In the genomic region with DNA sequence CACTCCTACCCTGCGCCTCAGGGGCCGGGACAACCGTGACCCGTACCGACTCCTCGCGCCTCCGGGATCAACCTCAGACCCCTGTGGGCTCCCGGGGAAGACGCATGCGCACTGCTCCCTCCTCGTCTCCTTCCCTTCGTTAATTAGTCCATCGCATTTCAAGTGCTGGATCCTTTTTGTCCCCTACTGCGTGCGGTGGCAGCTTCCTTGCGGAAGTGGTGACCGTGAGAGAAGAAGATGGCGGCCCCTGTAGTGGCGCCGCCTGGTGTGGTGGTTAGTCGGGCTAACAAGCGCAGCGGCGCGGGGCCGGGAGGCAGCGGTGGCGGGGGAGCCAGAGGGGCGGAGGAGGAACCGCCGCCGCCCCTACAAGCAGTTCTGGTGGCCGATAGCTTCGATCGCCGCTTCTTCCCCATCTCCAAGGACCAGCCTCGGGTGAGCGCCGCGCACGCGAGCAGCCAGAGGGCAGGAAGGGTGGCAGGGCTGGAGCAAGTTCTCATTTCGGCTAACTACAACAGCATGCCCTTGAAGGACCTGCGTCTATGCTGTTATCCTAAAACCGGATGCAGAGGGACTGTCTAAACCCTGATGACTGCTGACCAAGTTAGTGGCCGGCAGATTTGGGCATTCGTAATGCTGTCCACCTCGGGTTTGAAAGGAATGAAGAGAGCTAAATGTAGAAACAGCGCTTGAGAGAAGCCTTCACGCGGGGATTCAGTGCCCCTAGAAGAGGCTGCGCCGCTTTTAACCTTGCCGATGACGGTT, we compare ENCODE assay signal across 8 cellular contexts. TPM values are rescaled to one million over a fixed set of nuclear protein-coding genes. Genes with fewer than 3 reads are reported as not detected.
A peak's percentile ranks its signal among the peaks of the same experiment; 100 is the strongest.
DNase-seq lines count a peak whose midpoint lies in the region; ATAC-seq and TF ChIP-seq lines count a peak whose summit lies in the region.

A gene (plus strand): TSS at position 210 of the 762 bp plus-strand sequence. CDS start 28 bp downstream, at position 238.

- H3K27me3 Mint-ChIP-seq in CD4-positive, CD25-positive, alpha-beta regulatory T cell: peaks cover 4% of the 10 kb centered on the region

- H3K9me3 ChIP-seq in CD4-positive, CD25-positive, alpha-beta regulatory T cell (ENCODE audit: control insufficient read depth in 2 of 2, low read length in 2 of 2): no peaks in the 10 kb centered on the region
- H3K9me3 ChIP-seq in right lobe of liver: no peaks in the 10 kb centered on the region

- H3K27ac ChIP-seq in CD4-positive, CD25-positive, alpha-beta regulatory T cell (ENCODE audit: insufficient read depth, low read length, poor library complexity, severe bottlenecking): peak within 1 kb of the TSS; percentile 79
- peak within 1 kb of the TSS; percentile 60 to 88 (median 64) for H3K27ac ChIP-seq in right lobe of liver

- H3K4me1 ChIP-seq in CD4-positive, CD25-positive, alpha-beta regulatory T cell (ENCODE audit: control insufficient read depth, insufficient read depth, low read length, poor library complexity, severe bottlenecking): peaks cover 24% of the 10 kb centered on the region
- H3K4me1 ChIP-seq in right lobe of liver: peaks cover 0 to 11% (median 3%) of the 10 kb centered on the region in 4 donors

- peak; percentile 81 to 94 (median 85) for DNase-seq in CD4-positive, CD25-positive, alpha-beta regulatory T cell
- DNase-seq in NCI-H774 (lab: John Stamatoyannopoulos, UW): peak; percentile 98
- peak; percentile 89 to 91 for DNase-seq in activated CD4-positive, alpha-beta T cell treated with anti-CD3 and anti-CD28 coated beads, Interleukin-2, amount 50 U/mL, for 48 hours
- peak; percentile 89 to 94 for DNase-seq in dermis microvascular lymphatic vessel endothelial cell (ENCODE audit: low read depth in 2 of 2)
- DNase-seq in right lobe of liver: peak; percentile 92 to 96 (median 94)
- DNase-seq in stimulated activated CD4-positive, alpha-beta T cell treated with anti-CD3 and anti-CD28 coated beads, TNF-alpha, amount 100 ng/mL, for 1 hour (ENCODE audit: low read depth in 3 of 3, low spot score in 1 of 3): peak; percentile 65 to 73 (median 71)

- peak within 1 kb of the TSS; percentile 97 to 99 (median 99) for H3K4me3 Mint-ChIP-seq in CD4-positive, CD25-positive, alpha-beta regulatory T cell

- peak within 1 kb of the TSS; percentile 98 to 99 (median 98) for H3K27ac Mint-ChIP-seq in CD4-positive, CD25-positive, alpha-beta regulatory T cell

- no peaks in the 10 kb centered on the region for H3K9me3 Mint-ChIP-seq in CD4-positive, CD25-positive, alpha-beta regulatory T cell

- ATAC-seq in CD4-positive, CD25-positive, alpha-beta regulatory T cell (ENCODE audit: low read depth in 2 of 2): peak; percentile 91 to 92
- ATAC-seq in GM19395 (IDR thresholded peaks at IDR 0.05; ENCODE audit: unreplicated experiment): peak; percentile 90
- ATAC-seq in HG03565 (IDR thresholded peaks at IDR 0.05; ENCODE audit: unreplicated experiment): peak; percentile 85
- ATAC-seq in right lobe of liver: peak; percentile 91 to 92 (median 92)

- H3K4me1 Mint-ChIP-seq in CD4-positive, CD25-positive, alpha-beta regulatory T cell: peaks cover 20 to 45% (median 32%) of the 10 kb centered on the region in 4 donors

- H3K36me3 ChIP-seq in CD4-positive, CD25-positive, alpha-beta regulatory T cell (ENCODE audit: control insufficient read depth, insufficient read depth, low read length): peaks cover 13% of the 10 kb centered on the region
- peaks cover 0 to 9% (median 2%) of the 10 kb centered on the region in 4 donors for H3K36me3 ChIP-seq in right lobe of liver

- 0% methylated on average over 27 of the region's 56 CpGs for WGBS in right lobe of liver (ENCODE audit: insufficient coverage, low coverage, low lambda C conversion rate, missing lambda C conversion rate)

- no peaks in the 10 kb centered on the region for H3K27me3 ChIP-seq in CD4-positive, CD25-positive, alpha-beta regulatory T cell (ENCODE audit: control insufficient read depth, insufficient read depth, low read length)
- H3K27me3 ChIP-seq in right lobe of liver: no peaks in the 10 kb centered on the region

- peak; percentile 12 to 47 (median 34) for TF ChIP-seq CTCF in right lobe of liver (IDR thresholded peaks at IDR 0.05)

- peaks cover 16% of the 10 kb centered on the region for H3K36me3 Mint-ChIP-seq in CD4-positive, CD25-positive, alpha-beta regulatory T cell

- H3K4me3 ChIP-seq in CD4-positive, CD25-positive, alpha-beta regulatory T cell (ENCODE audit: low read depth, low read length): peak within 1 kb of the TSS; percentile 98
- peak within 1 kb of the TSS; percentile 85 to 90 (median 88) for H3K4me3 ChIP-seq in right lobe of liver

- peak; percentile 71 for TF ChIP-seq POLR2A in right lobe of liver (IDR thresholded peaks at IDR 0.05)

- intact Hi-C loops in right lobe of liver (cut with DNase I): no loop called here

RNA-seq across cellular contexts. Expression of the gene that starts here (rescaled TPM):
- 51.0 TPM for total RNA-seq in CD4-positive, CD25-positive, alpha-beta regulatory T cell
- polyA plus RNA-seq in CD4-positive, CD25-positive, alpha-beta regulatory T cell: 10 to 100 TPM; 50.6 to 60.1 (median 55.3) TPM
- total RNA-seq in dermis microvascular lymphatic vessel endothelial cell: 31.5 and 38.3 TPM in 2 replicates
- 10 to 100 TPM; 16.7 to 25.6 (median 20.5) TPM for total RNA-seq in right lobe of liver

Comparison
In these comparisons a context has a peak if more than half of its experiments do, and no peak if none do; other contexts are left out.
1. Peak in every context shown above with its lines: DNase-seq, ATAC-seq, H3K4me3 ChIP-seq and H3K27ac ChIP-seq.